1 cellular context compared by ENCODE assay signal in genomic region chr3:77042892-77043291, GRCh38.
TF ChIP-seq lines count a peak whose summit lies in the region.

No MANE protein-coding gene starts in this region.

TF ChIP-seq in WTC11, 78 proteins besides CTCF, POLR2A, EP300 and RAD21 (continued from another document):
- no peak for TF ChIP-seq NFATC4 (CRISPR knock-in tag; IDR thresholded peaks at IDR 0.05)
- no peak for TF ChIP-seq USF1 (CRISPR knock-in tag; IDR thresholded peaks at IDR 0.05)
